ENCODE assay signal across 11 cellular contexts in the genomic region with DNA sequence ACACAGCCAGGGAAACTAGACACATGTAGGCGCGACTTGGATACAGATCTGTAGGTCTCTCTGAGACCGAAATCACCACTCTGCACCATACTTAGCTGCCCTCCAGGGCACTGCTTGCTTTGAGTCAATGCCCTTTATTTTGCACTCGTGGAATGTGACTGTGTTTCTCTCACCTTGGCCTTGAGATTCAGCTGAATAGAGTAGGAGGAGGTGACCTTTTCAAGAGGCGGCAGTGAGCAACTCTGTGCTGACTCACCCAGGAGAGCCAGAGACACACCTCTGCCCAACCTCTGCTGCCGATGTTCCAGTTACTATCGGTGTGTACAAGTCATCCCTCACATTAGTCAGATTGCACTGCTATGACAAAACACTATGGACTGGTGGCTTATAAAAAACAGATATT.
DNase-seq lines count a peak whose midpoint lies in the region; ATAC-seq, FAIRE-seq and TF ChIP-seq lines count a peak whose summit lies in the region.
"Had no signal": no experiment of that assay in that cellular context is flagged by ENCODE, and none has a peak within 500 bp of the region (broad histone marks: within the 10 kb centered on the region; RNA-seq: fewer than 3 reads in every experiment).

No MANE protein-coding gene starts in this region.

- CTCF ChIA-PET in activated CD8-positive, alpha-beta T cell treated with anti-CD3 and anti-CD28 coated beads, Interleukin-2, amount 10 ng/mL, durations not matched to agents 7 days and 5 days (lab: Charles Lee) = no interaction called here
- CTCF ChIA-PET in HEK293T (lab: Yijun Ruan, JAX) = no interaction called here

- FAIRE-seq in bronchial epithelial cell (lab: Jason Lieb, UNC) = peak; percentile 52
- FAIRE-seq: TTC549 had no signal

- peaks cover 47% of the 10 kb centered on the region for H3K4me1 Mint-ChIP-seq in activated CD8-positive, alpha-beta T cell treated with anti-CD3 and anti-CD28 coated beads, Interleukin-2, amount 10 ng/mL, durations not matched to agents 7 days and 5 days (ENCODE audit: low read depth)

- H3K27me3 ChIP-seq in bronchial epithelial cell (ENCODE audit: control insufficient read depth, insufficient read depth, low read length) = no peaks in the 10 kb centered on the region

- no peak overlapping the region for H3K4me3 Mint-ChIP-seq in activated CD8-positive, alpha-beta T cell treated with anti-CD3 and anti-CD28 coated beads, Interleukin-2, amount 10 ng/mL, durations not matched to agents 7 days and 5 days
- H3K4me3 Mint-ChIP-seq: neural crest cell had no signal

- peak overlapping the region; percentile 41 for H3K27ac Mint-ChIP-seq in activated CD8-positive, alpha-beta T cell treated with anti-CD3 and anti-CD28 coated beads, Interleukin-2, amount 10 ng/mL, durations not matched to agents 7 days and 5 days

- no peak for TF ChIP-seq CTCF in bronchial epithelial cell (IDR thresholded peaks at IDR 0.05; ENCODE audit: insufficient read depth, low read length, severe bottlenecking)

- peaks cover 21% of the 10 kb centered on the region for H3K27me3 Mint-ChIP-seq in activated CD8-positive, alpha-beta T cell treated with anti-CD3 and anti-CD28 coated beads, Interleukin-2, amount 10 ng/mL, durations not matched to agents 7 days and 5 days (ENCODE audit: low read depth)

- no peaks in the 10 kb centered on the region for H3K9me3 Mint-ChIP-seq in activated CD8-positive, alpha-beta T cell treated with anti-CD3 and anti-CD28 coated beads, Interleukin-2, amount 10 ng/mL, durations not matched to agents 7 days and 5 days (ENCODE audit: insufficient read depth)

- no peak overlapping the region for H3K4me3 ChIP-seq in bronchial epithelial cell (ENCODE audit: low read depth, low read length)

- no peaks in the 10 kb centered on the region for H3K36me3 ChIP-seq in bronchial epithelial cell (ENCODE audit: control insufficient read depth, insufficient read depth, low read length)

- ATAC-seq in activated CD8-positive, alpha-beta T cell treated with anti-CD3 and anti-CD28 coated beads, Interleukin-2, amount 10 ng/mL, durations not matched to agents 7 days and 5 days = no peak
- no peak for ATAC-seq in GM18519 (IDR thresholded peaks at IDR 0.05; ENCODE audit: low FRiP score, unreplicated experiment)

- DNase-seq in HK-2 (ENCODE audit: unreplicated experiment) (peak; percentile 11), bronchial epithelial cell (ENCODE audit: low read depth) (peak; percentile 64), DMS153 (lab: John Stamatoyannopoulos, UW) (no peak), NCI-H187 treated with DMSO at 0.1 percent for 48 hours (lab: John Stamatoyannopoulos, UW) (no peak), HEK293T (ENCODE audit: extremely low spot score) (no peak)
- peak; percentile 35 for DNase-seq in activated CD8-positive, alpha-beta T cell treated with anti-CD3 and anti-CD28 coated beads, Interleukin-2, amount 10 ng/mL, durations not matched to agents 7 days and 5 days
- DNase-seq in stimulated activated CD4-positive, alpha-beta T cell treated with anti-CD3 and anti-CD28 coated beads, Interleukin-4, amount 100 ng/mL, for 24 hours = peak; percentile 83
- DNase-seq: Kasumi-1 had no signal

- H3K36me3 Mint-ChIP-seq in activated CD8-positive, alpha-beta T cell treated with anti-CD3 and anti-CD28 coated beads, Interleukin-2, amount 10 ng/mL, durations not matched to agents 7 days and 5 days (ENCODE audit: low read depth) = peaks cover 21% of the 10 kb centered on the region

- POLR2A ChIA-PET in activated CD8-positive, alpha-beta T cell treated with anti-CD3 and anti-CD28 coated beads, Interleukin-2, amount 10 ng/mL, durations not matched to agents 7 days and 5 days (lab: Charles Lee) = no interaction called here
- POLR2A ChIA-PET in HEK293T (lab: Yijun Ruan, JAX) = no interaction called here

TF ChIP-seq in HEK293T, 16 proteins besides CTCF, POLR2A, EP300 and RAD21:
- TF ChIP-seq LEF1 (IDR thresholded peaks at IDR 0.05; ENCODE audit: borderline replicate concordance) (no peak), SP1 (IDR thresholded peaks at IDR 0.05) (no peak), FOXK2 (IDR thresholded peaks at IDR 0.05) (no peak)
- TF ChIP-seq, protein P1, sequence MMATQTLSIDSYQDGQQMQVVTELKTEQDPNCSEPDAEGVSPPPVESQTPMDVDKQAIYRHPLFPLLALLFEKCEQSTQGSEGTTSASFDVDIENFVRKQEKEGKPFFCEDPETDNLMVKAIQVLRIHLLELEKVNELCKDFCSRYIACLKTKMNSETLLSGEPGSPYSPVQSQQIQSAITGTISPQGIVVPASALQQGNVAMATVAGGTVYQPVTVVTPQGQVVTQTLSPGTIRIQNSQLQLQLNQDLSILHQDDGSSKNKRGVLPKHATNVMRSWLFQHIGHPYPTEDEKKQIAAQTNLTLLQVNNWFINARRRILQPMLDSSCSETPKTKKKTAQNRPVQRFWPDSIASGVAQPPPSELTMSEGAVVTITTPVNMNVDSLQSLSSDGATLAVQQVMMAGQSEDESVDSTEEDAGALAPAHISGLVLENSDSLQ (IDR thresholded peaks at IDR 0.05) = no peak

Comparison
In these comparisons a context has a peak if more than half of its experiments do, and no peak if none do; other contexts are left out.
1. DNase-seq: peak in HK-2 (single experiment), activated CD8-positive, alpha-beta T cell treated with anti-CD3 and anti-CD28 coated beads, Interleukin-2, amount 10 ng/mL, durations not matched to agents 7 days and 5 days (single experiment), bronchial epithelial cell (single experiment) and stimulated activated CD4-positive, alpha-beta T cell treated with anti-CD3 and anti-CD28 coated beads, Interleukin-4, amount 100 ng/mL, for 24 hours (single experiment); none in DMS153 (single experiment), NCI-H187 treated with DMSO at 0.1 percent for 48 hours (single experiment) and HEK293T (single experiment).